ENCODE assay signal across 1 cellular context in the genomic region with DNA sequence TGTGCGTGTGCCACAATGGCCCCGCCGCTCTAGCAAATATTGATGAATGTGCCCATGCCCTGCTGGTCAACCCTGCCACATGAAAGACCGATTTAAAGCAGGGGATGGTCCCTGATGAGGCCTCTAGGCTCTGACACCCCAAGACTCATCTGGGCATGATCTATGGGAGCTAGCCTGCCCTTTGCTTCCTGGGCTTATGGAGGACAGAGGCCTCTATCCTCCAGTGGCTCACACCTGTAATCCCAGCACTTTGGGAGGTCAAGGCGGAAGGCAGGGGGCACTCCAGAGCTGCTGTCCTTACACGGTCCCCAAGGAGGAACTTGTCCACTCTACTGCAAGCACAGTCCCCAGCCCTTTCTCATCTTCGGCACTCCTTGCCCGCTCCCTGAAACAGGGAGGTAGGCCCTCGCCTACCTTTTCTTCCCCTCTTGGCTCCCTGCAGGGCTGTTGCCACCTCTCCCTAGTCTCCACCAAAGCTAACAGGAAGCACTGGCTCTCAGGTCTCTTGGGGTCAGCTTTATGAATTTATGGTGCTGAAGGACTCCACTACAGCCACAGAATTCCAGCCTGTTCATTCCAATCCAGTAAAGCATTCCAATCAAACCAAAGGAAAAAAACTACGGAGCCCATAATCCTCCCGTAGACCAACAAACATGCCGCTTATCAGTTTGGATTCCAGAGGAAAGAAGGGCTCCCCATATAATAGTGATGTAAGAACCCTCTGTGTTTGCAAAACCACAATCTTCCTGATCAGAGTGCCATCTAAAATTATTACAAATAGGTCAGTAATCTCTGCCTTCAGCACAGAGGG.
TF ChIP-seq lines count a peak whose summit lies in the region.

No MANE protein-coding gene starts in this region.

TF ChIP-seq in HepG2, 621 proteins besides CTCF, POLR2A, EP300 and RAD21 (continued from another document and continues in another):
- TF ChIP-seq, protein P1, sequence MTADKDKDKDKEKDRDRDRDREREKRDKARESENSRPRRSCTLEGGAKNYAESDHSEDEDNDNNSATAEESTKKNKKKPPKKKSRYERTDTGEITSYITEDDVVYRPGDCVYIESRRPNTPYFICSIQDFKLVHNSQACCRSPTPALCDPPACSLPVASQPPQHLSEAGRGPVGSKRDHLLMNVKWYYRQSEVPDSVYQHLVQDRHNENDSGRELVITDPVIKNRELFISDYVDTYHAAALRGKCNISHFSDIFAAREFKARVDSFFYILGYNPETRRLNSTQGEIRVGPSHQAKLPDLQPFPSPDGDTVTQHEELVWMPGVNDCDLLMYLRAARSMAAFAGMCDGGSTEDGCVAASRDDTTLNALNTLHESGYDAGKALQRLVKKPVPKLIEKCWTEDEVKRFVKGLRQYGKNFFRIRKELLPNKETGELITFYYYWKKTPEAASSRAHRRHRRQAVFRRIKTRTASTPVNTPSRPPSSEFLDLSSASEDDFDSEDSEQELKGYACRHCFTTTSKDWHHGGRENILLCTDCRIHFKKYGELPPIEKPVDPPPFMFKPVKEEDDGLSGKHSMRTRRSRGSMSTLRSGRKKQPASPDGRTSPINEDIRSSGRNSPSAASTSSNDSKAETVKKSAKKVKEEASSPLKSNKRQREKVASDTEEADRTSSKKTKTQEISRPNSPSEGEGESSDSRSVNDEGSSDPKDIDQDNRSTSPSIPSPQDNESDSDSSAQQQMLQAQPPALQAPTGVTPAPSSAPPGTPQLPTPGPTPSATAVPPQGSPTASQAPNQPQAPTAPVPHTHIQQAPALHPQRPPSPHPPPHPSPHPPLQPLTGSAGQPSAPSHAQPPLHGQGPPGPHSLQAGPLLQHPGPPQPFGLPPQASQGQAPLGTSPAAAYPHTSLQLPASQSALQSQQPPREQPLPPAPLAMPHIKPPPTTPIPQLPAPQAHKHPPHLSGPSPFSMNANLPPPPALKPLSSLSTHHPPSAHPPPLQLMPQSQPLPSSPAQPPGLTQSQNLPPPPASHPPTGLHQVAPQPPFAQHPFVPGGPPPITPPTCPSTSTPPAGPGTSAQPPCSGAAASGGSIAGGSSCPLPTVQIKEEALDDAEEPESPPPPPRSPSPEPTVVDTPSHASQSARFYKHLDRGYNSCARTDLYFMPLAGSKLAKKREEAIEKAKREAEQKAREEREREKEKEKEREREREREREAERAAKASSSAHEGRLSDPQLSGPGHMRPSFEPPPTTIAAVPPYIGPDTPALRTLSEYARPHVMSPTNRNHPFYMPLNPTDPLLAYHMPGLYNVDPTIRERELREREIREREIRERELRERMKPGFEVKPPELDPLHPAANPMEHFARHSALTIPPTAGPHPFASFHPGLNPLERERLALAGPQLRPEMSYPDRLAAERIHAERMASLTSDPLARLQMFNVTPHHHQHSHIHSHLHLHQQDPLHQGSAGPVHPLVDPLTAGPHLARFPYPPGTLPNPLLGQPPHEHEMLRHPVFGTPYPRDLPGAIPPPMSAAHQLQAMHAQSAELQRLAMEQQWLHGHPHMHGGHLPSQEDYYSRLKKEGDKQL (CRISPR knock-in tag; IDR thresholded peaks at IDR 0.05; ENCODE audit: low read depth) = 0 out of 2 replicates have a peak, but pooled peaks have one; percentile 46
- TF ChIP-seq EZH2 (conservative IDR thresholded peaks at IDR 0.05; ENCODE audit: low read depth, low read length) (no peak), CENPT (CRISPR knock-in tag; IDR thresholded peaks at IDR 0.05; ENCODE audit: low read depth) (no peak), THAP11 (CRISPR knock-in tag; IDR thresholded peaks at IDR 0.05) (peak; percentile 83), KMT2A (CRISPR knock-in tag; IDR thresholded peaks at IDR 0.05) (no peak), ZNF546 (CRISPR knock-in tag; conservative IDR thresholded peaks at IDR 0.05) (no peak), CENPX (CRISPR knock-in tag; IDR thresholded peaks at IDR 0.05) (no peak), TARDBP (CRISPR knock-in tag; IDR thresholded peaks at IDR 0.05) (no peak; the same call in 1 of the 2 replicates), TCF7 (IDR thresholded peaks at IDR 0.05; ENCODE audit: low read depth) (peak; percentile 64; the same call in 1 of the 2 replicates), NFE2L1 (CRISPR knock-in tag; IDR thresholded peaks at IDR 0.05; ENCODE audit: borderline replicate concordance) (no peak), SMAD1 (CRISPR knock-in tag; IDR thresholded peaks at IDR 0.05; ENCODE audit: borderline replicate concordance, low read depth) (peak; percentile 93; the same call in 1 of the 2 replicates), ZNF30 (CRISPR knock-in tag; IDR thresholded peaks at IDR 0.05) (no peak; the same call in 1 of the 2 replicates), FOSL2 (CRISPR knock-in tag; IDR thresholded peaks at IDR 0.05) (peak; percentile 4), HNF4A (CRISPR knock-in tag; IDR thresholded peaks at IDR 0.05) (peak; percentile 6; the same call in 1 of the 2 replicates), TSC22D2 (CRISPR knock-in tag; IDR thresholded peaks at IDR 0.05; ENCODE audit: borderline replicate concordance) (0 out of 2 replicates have a peak, but pooled peaks have one; percentile 16), ZNF569 (CRISPR knock-in tag; IDR thresholded peaks at IDR 0.05; ENCODE audit: borderline replicate concordance) (no peak), SMAD3 (CRISPR knock-in tag; IDR thresholded peaks at IDR 0.05) (no peak), NFYB (CRISPR knock-in tag; IDR thresholded peaks at IDR 0.05) (no peak; the same call in 1 of the 2 replicates), NAIF1 (CRISPR knock-in tag; IDR thresholded peaks at IDR 0.05; ENCODE audit: borderline replicate concordance) (no peak), ZFAT (CRISPR knock-in tag; conservative IDR thresholded peaks at IDR 0.05) (no peak), SPEN (CRISPR knock-in tag; IDR thresholded peaks at IDR 0.05; ENCODE audit: low read depth) (no peak), JUN (CRISPR knock-in tag; IDR thresholded peaks at IDR 0.05) (no peak), MED8 (CRISPR knock-in tag; IDR thresholded peaks at IDR 0.05; ENCODE audit: insufficient replicate concordance) (no peak), TBX2 (CRISPR knock-in tag; IDR thresholded peaks at IDR 0.05; ENCODE audit: borderline replicate concordance) (no peak), NKX3-1 (CRISPR knock-in tag; IDR thresholded peaks at IDR 0.05) (no peak; the same call in 1 of the 2 replicates), HOXA5 (CRISPR knock-in tag; IDR thresholded peaks at IDR 0.05) (peak; percentile 16; the same call in 1 of the 2 replicates), ZNF792 (CRISPR knock-in tag; IDR thresholded peaks at IDR 0.05) (no peak; the same call in 1 of the 2 replicates), KAT7 (CRISPR knock-in tag; IDR thresholded peaks at IDR 0.05; ENCODE audit: borderline replicate concordance) (0 out of 2 replicates have a peak, but pooled peaks have one; percentile 47), ZBTB7B (CRISPR knock-in tag; IDR thresholded peaks at IDR 0.05) (no peak), SMARCE1 (IDR thresholded peaks at IDR 0.05; ENCODE audit: borderline replicate concordance) (no peak)
- TF ChIP-seq, protein P2, sequence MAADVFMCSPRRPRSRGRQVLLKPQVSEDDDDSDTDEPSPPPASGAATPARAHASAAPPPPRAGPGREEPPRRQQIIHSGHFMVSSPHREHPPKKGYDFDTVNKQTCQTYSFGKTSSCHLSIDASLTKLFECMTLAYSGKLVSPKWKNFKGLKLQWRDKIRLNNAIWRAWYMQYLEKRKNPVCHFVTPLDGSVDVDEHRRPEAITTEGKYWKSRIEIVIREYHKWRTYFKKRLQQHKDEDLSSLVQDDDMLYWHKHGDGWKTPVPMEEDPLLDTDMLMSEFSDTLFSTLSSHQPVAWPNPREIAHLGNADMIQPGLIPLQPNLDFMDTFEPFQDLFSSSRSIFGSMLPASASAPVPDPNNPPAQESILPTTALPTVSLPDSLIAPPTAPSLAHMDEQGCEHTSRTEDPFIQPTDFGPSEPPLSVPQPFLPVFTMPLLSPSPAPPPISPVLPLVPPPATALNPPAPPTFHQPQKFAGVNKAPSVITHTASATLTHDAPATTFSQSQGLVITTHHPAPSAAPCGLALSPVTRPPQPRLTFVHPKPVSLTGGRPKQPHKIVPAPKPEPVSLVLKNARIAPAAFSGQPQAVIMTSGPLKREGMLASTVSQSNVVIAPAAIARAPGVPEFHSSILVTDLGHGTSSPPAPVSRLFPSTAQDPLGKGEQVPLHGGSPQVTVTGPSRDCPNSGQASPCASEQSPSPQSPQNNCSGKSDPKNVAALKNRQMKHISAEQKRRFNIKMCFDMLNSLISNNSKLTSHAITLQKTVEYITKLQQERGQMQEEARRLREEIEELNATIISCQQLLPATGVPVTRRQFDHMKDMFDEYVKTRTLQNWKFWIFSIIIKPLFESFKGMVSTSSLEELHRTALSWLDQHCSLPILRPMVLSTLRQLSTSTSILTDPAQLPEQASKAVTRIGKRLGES (CRISPR knock-in tag; IDR thresholded peaks at IDR 0.05; ENCODE audit: borderline replicate concordance) = 0 out of 2 replicates have a peak, but pooled peaks have one; percentile 28
- TF ChIP-seq, protein P3, sequence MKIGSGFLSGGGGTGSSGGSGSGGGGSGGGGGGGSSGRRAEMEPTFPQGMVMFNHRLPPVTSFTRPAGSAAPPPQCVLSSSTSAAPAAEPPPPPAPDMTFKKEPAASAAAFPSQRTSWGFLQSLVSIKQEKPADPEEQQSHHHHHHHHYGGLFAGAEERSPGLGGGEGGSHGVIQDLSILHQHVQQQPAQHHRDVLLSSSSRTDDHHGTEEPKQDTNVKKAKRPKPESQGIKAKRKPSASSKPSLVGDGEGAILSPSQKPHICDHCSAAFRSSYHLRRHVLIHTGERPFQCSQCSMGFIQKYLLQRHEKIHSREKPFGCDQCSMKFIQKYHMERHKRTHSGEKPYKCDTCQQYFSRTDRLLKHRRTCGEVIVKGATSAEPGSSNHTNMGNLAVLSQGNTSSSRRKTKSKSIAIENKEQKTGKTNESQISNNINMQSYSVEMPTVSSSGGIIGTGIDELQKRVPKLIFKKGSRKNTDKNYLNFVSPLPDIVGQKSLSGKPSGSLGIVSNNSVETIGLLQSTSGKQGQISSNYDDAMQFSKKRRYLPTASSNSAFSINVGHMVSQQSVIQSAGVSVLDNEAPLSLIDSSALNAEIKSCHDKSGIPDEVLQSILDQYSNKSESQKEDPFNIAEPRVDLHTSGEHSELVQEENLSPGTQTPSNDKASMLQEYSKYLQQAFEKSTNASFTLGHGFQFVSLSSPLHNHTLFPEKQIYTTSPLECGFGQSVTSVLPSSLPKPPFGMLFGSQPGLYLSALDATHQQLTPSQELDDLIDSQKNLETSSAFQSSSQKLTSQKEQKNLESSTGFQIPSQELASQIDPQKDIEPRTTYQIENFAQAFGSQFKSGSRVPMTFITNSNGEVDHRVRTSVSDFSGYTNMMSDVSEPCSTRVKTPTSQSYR (CRISPR knock-in tag; IDR thresholded peaks at IDR 0.05; ENCODE audit: borderline replicate concordance) = no peak
- TF ChIP-seq, protein P4, sequence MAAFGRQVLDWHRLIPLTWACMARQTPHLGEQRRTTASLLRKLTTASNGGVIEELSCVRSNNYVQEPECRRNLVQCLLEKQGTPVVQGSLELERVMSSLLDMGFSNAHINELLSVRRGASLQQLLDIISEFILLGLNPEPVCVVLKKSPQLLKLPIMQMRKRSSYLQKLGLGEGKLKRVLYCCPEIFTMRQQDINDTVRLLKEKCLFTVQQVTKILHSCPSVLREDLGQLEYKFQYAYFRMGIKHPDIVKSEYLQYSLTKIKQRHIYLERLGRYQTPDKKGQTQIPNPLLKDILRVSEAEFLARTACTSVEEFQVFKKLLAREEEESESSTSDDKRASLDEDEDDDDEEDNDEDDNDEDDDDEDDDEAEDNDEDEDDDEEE (CRISPR knock-in tag; IDR thresholded peaks at IDR 0.05) = 0 out of 2 replicates have a peak, but pooled peaks have one; percentile 68
- TF ChIP-seq, protein P5, sequence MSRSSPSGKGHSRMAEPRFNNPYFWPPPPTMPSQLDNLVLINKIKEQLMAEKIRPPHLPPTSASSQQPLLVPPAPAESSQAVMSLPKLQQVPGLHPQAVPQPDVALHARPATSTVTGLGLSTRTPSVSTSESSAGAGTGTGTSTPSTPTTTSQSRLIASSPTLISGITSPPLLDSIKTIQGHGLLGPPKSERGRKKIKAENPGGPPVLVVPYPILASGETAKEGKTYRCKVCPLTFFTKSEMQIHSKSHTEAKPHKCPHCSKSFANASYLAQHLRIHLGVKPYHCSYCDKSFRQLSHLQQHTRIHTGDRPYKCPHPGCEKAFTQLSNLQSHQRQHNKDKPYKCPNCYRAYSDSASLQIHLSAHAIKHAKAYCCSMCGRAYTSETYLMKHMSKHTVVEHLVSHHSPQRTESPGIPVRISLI (CRISPR knock-in tag; IDR thresholded peaks at IDR 0.05; ENCODE audit: borderline replicate concordance) = peak; percentile 60
- TF ChIP-seq, protein P6, sequence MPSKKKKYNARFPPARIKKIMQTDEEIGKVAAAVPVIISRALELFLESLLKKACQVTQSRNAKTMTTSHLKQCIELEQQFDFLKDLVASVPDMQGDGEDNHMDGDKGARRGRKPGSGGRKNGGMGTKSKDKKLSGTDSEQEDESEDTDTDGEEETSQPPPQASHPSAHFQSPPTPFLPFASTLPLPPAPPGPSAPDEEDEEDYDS (CRISPR knock-in tag; IDR thresholded peaks at IDR 0.05) = no peak
- TF ChIP-seq, protein P7, sequence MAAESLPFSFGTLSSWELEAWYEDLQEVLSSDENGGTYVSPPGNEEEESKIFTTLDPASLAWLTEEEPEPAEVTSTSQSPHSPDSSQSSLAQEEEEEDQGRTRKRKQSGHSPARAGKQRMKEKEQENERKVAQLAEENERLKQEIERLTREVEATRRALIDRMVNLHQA (CRISPR knock-in tag; IDR thresholded peaks at IDR 0.05) = no peak
- TF ChIP-seq, protein P8, sequence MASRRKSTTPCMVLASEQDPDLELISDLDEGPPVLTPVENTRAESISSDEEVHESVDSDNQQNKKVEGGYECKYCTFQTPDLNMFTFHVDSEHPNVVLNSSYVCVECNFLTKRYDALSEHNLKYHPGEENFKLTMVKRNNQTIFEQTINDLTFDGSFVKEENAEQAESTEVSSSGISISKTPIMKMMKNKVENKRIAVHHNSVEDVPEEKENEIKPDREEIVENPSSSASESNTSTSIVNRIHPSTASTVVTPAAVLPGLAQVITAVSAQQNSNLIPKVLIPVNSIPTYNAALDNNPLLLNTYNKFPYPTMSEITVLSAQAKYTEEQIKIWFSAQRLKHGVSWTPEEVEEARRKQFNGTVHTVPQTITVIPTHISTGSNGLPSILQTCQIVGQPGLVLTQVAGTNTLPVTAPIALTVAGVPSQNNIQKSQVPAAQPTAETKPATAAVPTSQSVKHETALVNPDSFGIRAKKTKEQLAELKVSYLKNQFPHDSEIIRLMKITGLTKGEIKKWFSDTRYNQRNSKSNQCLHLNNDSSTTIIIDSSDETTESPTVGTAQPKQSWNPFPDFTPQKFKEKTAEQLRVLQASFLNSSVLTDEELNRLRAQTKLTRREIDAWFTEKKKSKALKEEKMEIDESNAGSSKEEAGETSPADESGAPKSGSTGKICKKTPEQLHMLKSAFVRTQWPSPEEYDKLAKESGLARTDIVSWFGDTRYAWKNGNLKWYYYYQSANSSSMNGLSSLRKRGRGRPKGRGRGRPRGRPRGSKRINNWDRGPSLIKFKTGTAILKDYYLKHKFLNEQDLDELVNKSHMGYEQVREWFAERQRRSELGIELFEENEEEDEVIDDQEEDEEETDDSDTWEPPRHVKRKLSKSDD (CRISPR knock-in tag; IDR thresholded peaks at IDR 0.05; ENCODE audit: low read depth) = no peak
- TF ChIP-seq, protein P9, sequence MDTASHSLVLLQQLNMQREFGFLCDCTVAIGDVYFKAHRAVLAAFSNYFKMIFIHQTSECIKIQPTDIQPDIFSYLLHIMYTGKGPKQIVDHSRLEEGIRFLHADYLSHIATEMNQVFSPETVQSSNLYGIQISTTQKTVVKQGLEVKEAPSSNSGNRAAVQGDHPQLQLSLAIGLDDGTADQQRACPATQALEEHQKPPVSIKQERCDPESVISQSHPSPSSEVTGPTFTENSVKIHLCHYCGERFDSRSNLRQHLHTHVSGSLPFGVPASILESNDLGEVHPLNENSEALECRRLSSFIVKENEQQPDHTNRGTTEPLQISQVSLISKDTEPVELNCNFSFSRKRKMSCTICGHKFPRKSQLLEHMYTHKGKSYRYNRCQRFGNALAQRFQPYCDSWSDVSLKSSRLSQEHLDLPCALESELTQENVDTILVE (CRISPR knock-in tag; IDR thresholded peaks at IDR 0.05) = no peak
